Comparison of ENCODE assay signal across 27 cellular contexts in genomic region chr11:66739983-66740382, GRCh38. TPM values are rescaled to one million over a fixed set of nuclear protein-coding genes. Genes with fewer than 3 reads are reported as not detected.
DNase-seq lines count a peak whose midpoint lies in the region; ATAC-seq, FAIRE-seq and TF ChIP-seq lines count a peak whose summit lies in the region.
"Had no signal": no experiment of that assay in that cellular context is flagged by ENCODE, and none has a peak within 500 bp of the region (broad histone marks: within the 10 kb centered on the region; RNA-seq: fewer than 3 reads in every experiment).

No MANE protein-coding gene starts in this region.

- no peaks in the 10 kb centered on the region for H3K36me3 ChIP-seq in bronchial epithelial cell (ENCODE audit: control insufficient read depth, insufficient read depth, low read length)
- H3K36me3 ChIP-seq: esophagus muscularis mucosa, right lobe of liver, tibial artery had no signal

- peak; percentile 78 for DNase-seq in ELR (ENCODE audit: low read depth)
- DNase-seq in M059J (ENCODE audit: low read depth) = peak; percentile 63
- peak; percentile 56 for DNase-seq in bronchial epithelial cell (ENCODE audit: low read depth)
- DNase-seq in kidney glomerular epithelial cell (lab: John Stamatoyannopoulos, UW) = peak; percentile 14
- DNase-seq in 8988T = no peak
- DNase-seq in AG08395 (ENCODE audit: low spot score) = no peak
- DNase-seq in amniotic stem cell (lab: John Stamatoyannopoulos, UW) = no peak
- DNase-seq: activated B cell treated with CpG ODN at 0.5 μM for 24 hours; activated CD4-positive, alpha-beta T cell treated with anti-CD3 and anti-CD28 coated beads, Interleukin-2, amount 50 U/mL, for 48 hours; activated CD8-positive, alpha-beta memory T cell treated with anti-CD3 and anti-CD28 coated beads, Interleukin-2, amount 50 U/mL, for 48 hours; CD4-positive, alpha-beta memory T cell; DMS 273 treated with DMSO at 0.1 percent for 48 hours; effector CD8-positive, alpha-beta T cell; GDM1; Kasumi-1; kidney; NCI-H1092 treated with DMSO at 0.1 percent for 48 hours; NCI-H1930; NCI-H69; right lobe of liver; stimulated activated CD4-positive, alpha-beta T cell treated with anti-CD3 and anti-CD28 coated beads, Interleukin-15, amount 100 ng/mL, for 24 hours; stimulated activated naive CD8-positive, alpha-beta T cell treated with anti-CD3 and anti-CD28 coated beads, Interleukin-15, amount 100 ng/mL, for 72 hours; tibial artery had no signal

- TF ChIP-seq CTCF in bronchial epithelial cell (IDR thresholded peaks at IDR 0.05; ENCODE audit: insufficient read depth, low read length, severe bottlenecking) = no peak

- no peaks in the 10 kb centered on the region for H3K27me3 ChIP-seq in bronchial epithelial cell (ENCODE audit: control insufficient read depth, insufficient read depth, low read length)
- H3K27me3 ChIP-seq: esophagus muscularis mucosa, right lobe of liver, tibial artery had no signal

- ATAC-seq in GM21390 (IDR thresholded peaks at IDR 0.05; ENCODE audit: unreplicated experiment) = no peak
- ATAC-seq: right lobe of liver; stimulated activated naive CD8-positive, alpha-beta T cell treated with anti-CD3 and anti-CD28 coated beads, Interleukin-15, amount 100 ng/mL, for 72 hours had no signal

- H3K4me3 ChIP-seq in bronchial epithelial cell (ENCODE audit: low read depth, low read length) = no peak overlapping the region
- H3K4me3 ChIP-seq: esophagus muscularis mucosa, right lobe of liver, tibial artery had no signal

- FAIRE-seq in bronchial epithelial cell (lab: Jason Lieb, UNC) = no peak
- FAIRE-seq: GM18507, H1, kidney had no signal

RNA-seq across cellular contexts. Expression of gene SPTBN2, which starts 11.0 kb away (rescaled TPM):
- total RNA-seq in M059J (2014; rRNA removed; shearing (Covaris generic)) = 2.1 and 11.4 TPM in 2 replicates
- 38.7 and 67.3 TPM in 2 replicates for total RNA-seq in bronchial epithelial cell
- total RNA-seq: CD4-positive, alpha-beta memory T cell had no signal

Comparison
In these comparisons a context has a peak if more than half of its experiments do, and no peak if none do; other contexts are left out.
1. DNase-seq: peak in ELR (single experiment), M059J (single experiment), bronchial epithelial cell (single experiment) and kidney glomerular epithelial cell (single experiment); none in 8988T (single experiment), AG08395 (single experiment) and amniotic stem cell (single experiment).